In genomic region chr12:131682511-131682895, GRCh38 we compare ENCODE assay signal across 8 cellular contexts. TPM values are rescaled to one million over a fixed set of nuclear protein-coding genes. Genes with fewer than 3 reads are reported as not detected.
DNase-seq lines count a peak whose midpoint lies in the region; ATAC-seq and TF ChIP-seq lines count a peak whose summit lies in the region.
"Had no signal": no experiment of that assay in that cellular context is flagged by ENCODE, and none has a peak within 500 bp of the region (broad histone marks: within the 10 kb centered on the region; RNA-seq: fewer than 3 reads in every experiment).

No MANE protein-coding gene starts in this region.

- ATAC-seq in GM18505 (IDR thresholded peaks at IDR 0.05; ENCODE audit: unreplicated experiment), result peak; percentile 11
- peak; percentile 11 for ATAC-seq in HG02884 (IDR thresholded peaks at IDR 0.05; ENCODE audit: unreplicated experiment)
- ATAC-seq in natural killer cell, result peak; percentile 41 to 47 (median 45)

- no peak overlapping the region for H3K4me3 Mint-ChIP-seq in natural killer cell

- H3K27ac Mint-ChIP-seq in natural killer cell, result peak overlapping the region in 1 of 2 donors; percentile 71

- no peaks in the 10 kb centered on the region for H3K36me3 Mint-ChIP-seq in natural killer cell

- H3K4me3 ChIP-seq in coronary artery, result no peak overlapping the region

- H3K9me3 Mint-ChIP-seq in natural killer cell, result peaks cover 0 to 4% of the 10 kb centered on the region in 2 donors

- TF ChIP-seq CTCF in natural killer cell (IDR thresholded peaks at IDR 0.05) (no peak), coronary artery (IDR thresholded peaks at IDR 0.05) (no peak)

- DNase-seq in activated CD4-positive, alpha-beta T cell treated with anti-CD3 and anti-CD28 coated beads, Interleukin-2, amount 50 U/mL, for 48 hours, result peak; percentile 5 to 14
- DNase-seq in natural killer cell, result no peak
- DNase-seq in coronary artery (ENCODE audit: low spot score), result no peak
- DNase-seq in DMS 273 treated with DMSO at 0.1 percent for 48 hours (lab: John Stamatoyannopoulos, UW), result no peak
- no peak for DNase-seq in pons (ENCODE audit: low spot score)
- DNase-seq: OCI-M1 had no signal

- H3K27ac ChIP-seq in coronary artery, result no peak overlapping the region

- peaks cover 0 to 2% of the 10 kb centered on the region in 2 donors for H3K27me3 Mint-ChIP-seq in natural killer cell (ENCODE audit: low read depth in 2 of 2)

- no peak for TF ChIP-seq POLR2A in GM18505 (IDR thresholded peaks at IDR 0.05; ENCODE audit: borderline replicate concordance, extremely low read depth, insufficient read depth, insufficient read length)

- intact Hi-C loops in natural killer cell (cut with micrococcal nuclease), result no loop called here

- H3K4me1 Mint-ChIP-seq in natural killer cell, result peaks cover 0 to 16% of the 10 kb centered on the region in 2 donors

RNA-seq across cellular contexts. Expression of gene SFSWAP, which starts 28.4 kb away (rescaled TPM):
- total RNA-seq in natural killer cell, result 100 to 1,000 TPM in 2 of 3 donors, 10 to 100 TPM in 1; 99.1 to 109 (median 102) TPM

Comparison
In these comparisons a context has a peak if more than half of its experiments do, and no peak if none do; other contexts are left out.
1. DNase-seq: peak in activated CD4-positive, alpha-beta T cell treated with anti-CD3 and anti-CD28 coated beads, Interleukin-2, amount 50 U/mL, for 48 hours (2 of 2); none in natural killer cell (single experiment), coronary artery (single experiment), DMS 273 treated with DMSO at 0.1 percent for 48 hours (single experiment) and pons (single experiment).
2. Peak in every context shown above with its lines, with median percentiles within 50 percentile points of each other: ATAC-seq.